In the genomic region with DNA sequence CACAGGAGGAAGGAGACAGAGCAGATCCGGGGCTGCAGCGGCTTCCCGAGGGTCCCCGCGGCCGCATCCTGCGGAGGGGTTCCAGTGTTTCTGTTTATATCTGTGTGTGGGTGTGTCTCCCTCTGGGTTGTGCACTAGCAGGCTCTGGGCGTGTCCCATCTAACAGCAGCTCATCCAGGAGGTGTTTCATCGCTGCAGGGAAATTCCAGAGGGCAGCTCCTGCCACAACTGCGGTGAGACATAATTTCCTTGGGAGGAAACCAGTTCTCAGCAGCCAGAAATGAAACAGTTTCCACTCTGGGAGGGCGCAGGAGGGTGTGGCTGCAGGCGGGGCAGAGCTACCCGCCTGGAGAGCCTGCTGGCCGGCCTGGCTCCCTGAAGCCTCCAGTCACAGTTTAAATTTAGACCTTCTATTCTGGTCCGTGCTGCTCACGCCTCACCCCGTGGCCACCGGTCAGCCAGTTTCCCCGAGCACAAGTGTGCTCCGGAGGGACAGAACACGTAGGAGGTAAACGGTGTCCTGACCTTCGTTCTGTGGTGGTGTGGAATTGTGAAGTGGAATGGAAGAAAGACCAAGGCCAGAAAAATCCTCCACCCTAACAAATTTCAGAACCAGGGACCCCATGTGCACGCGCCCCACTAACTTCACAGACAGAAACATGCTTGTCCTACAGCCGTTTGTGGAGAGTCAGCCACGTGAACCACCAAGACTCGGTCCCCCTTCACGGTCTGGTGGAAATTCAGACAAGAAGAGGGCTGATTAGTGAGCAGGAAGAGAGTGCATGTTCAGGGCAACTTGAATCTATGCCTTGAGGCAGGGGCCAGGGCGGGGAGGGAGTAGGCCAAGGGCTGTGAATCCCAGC, we compare ENCODE assay signal across 8 cellular contexts. TPM values are rescaled to one million over a fixed set of nuclear protein-coding genes. Genes with fewer than 3 reads are reported as not detected.
DNase-seq lines count a peak whose midpoint lies in the region; ATAC-seq and TF ChIP-seq lines count a peak whose summit lies in the region.

No MANE protein-coding gene starts in this region.

- POLR2A ChIA-PET in RWPE1 (lab: Yijun Ruan, JAX; ENCODE audit: low non-redundant PET): interaction anchor here (0.6 to 1.7 kb wide), 3 partner anchors 9 to 30 kb away, joined by 3 to 9 read pairs (median 3); no protein-coding TSS in a partner anchor

- CTCF ChIA-PET in RWPE1 (lab: Yijun Ruan, JAX): interaction anchor here (1.2 kb wide), 1 partner anchor 80 kb away, joined by 3 read pairs; no protein-coding TSS in a partner anchor

- no peaks in the 10 kb centered on the region for H3K9me3 ChIP-seq in gastroesophageal sphincter

- no peaks in the 10 kb centered on the region for H3K27me3 ChIP-seq in gastroesophageal sphincter

- TF ChIP-seq POLR2A in gastroesophageal sphincter (IDR thresholded peaks at IDR 0.05): peak; percentile 36 to 46

- peak overlapping the region; percentile 29; the same call in 1 of the 2 replicates for H3K4me3 ChIP-seq in GM12864 (ENCODE audit: low read depth, low read length)
- H3K4me3 ChIP-seq in gastroesophageal sphincter: peak overlapping the region in 1 of 2 donors; percentile 33
- no peak overlapping the region for H3K4me3 ChIP-seq in retinal pigment epithelial cell (ENCODE audit: low read length)

- peaks cover 0 to 66% (median 28%) of the 10 kb centered on the region in 3 donors for H3K4me1 ChIP-seq in gastroesophageal sphincter

- DNase-seq in GM12864 (ENCODE audit: low read depth): no peak
- peak; percentile 96 for DNase-seq in RWPE1 (ENCODE audit: low spot score)
- DNase-seq in activated naive CD4-positive, alpha-beta T cell treated with Interleukin-2 at 50 U/mL for 16 hours: peak; percentile 66
- peak; percentile 72 for DNase-seq in retinal pigment epithelial cell (ENCODE audit: low read depth)
- no peak for DNase-seq in NCI-H774 (lab: John Stamatoyannopoulos, UW)
- DNase-seq in NCI-H2196 treated with DMSO at 0.1 percent for 48 hours (lab: John Stamatoyannopoulos, UW; ENCODE audit: unreplicated experiment): no peak

- H3K27ac ChIP-seq in RWPE1 (peak overlapping the region; percentile 96), gastroesophageal sphincter (peak overlapping the region; percentile 82 to 94 (median 92))

- H3K36me3 ChIP-seq in gastroesophageal sphincter: no peaks in the 10 kb centered on the region

- TF ChIP-seq EP300 in gastroesophageal sphincter (IDR thresholded peaks at IDR 0.05): peak; percentile 41

- 5 to 7% methylated on average over 5 to 12 of the region's 30 CpGs for WGBS in gastroesophageal sphincter (ENCODE audit: low coverage in 1 of 2), 2 donors

- ATAC-seq in HG02981 (IDR thresholded peaks at IDR 0.05; ENCODE audit: unreplicated experiment) (peak; percentile 60), gastroesophageal sphincter (peak; percentile 96)

- TF ChIP-seq CTCF in GM12864 (IDR thresholded peaks at IDR 0.05; ENCODE audit: low read depth, low read length, missing control alignments) (no peak), RWPE1 (conservative IDR thresholded peaks at IDR 0.05; ENCODE audit: low read depth) (no peak), gastroesophageal sphincter (IDR thresholded peaks at IDR 0.05) (peak in 2 of 4 experiments; percentile 11 to 30), retinal pigment epithelial cell (conservative IDR thresholded peaks at IDR 0.05; ENCODE audit: low read depth, low read length) (no peak)

RNA-seq across cellular contexts. Expression of a gene that starts 50.2 kb away (rescaled TPM):
- total RNA-seq in gastroesophageal sphincter: not detected

Comparison
In these comparisons a context has a peak if more than half of its experiments do, and no peak if none do; other contexts are left out.
1. DNase-seq: peak in RWPE1 (single experiment), activated naive CD4-positive, alpha-beta T cell treated with Interleukin-2 at 50 U/mL for 16 hours (single experiment) and retinal pigment epithelial cell (single experiment); none in GM12864 (single experiment), NCI-H774 (single experiment) and NCI-H2196 treated with DMSO at 0.1 percent for 48 hours (single experiment).